ENCODE assay signal across 10 cellular contexts in the genomic region with DNA sequence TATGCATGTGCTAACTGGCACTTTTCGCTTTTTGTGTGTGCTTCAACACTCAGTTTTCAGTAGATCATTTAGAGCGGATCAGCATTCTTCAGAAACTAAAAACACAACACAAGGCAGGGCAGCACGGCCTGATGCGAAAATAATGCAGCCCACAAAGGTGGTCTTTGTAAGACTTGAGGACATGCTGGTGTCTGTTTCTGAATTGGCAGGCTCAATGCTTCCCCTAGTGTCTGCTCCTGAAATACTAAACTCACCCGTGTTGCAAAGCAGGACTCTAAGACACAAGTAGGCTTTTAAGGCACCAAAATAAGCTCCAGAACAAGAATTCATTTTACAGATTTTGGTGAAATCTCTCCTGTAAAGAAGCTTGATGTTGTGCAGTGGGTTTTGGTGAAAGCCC.
DNase-seq lines count a peak whose midpoint lies in the region; ATAC-seq and TF ChIP-seq lines count a peak whose summit lies in the region.
"Had no signal": no experiment of that assay in that cellular context is flagged by ENCODE, and none has a peak within 500 bp of the region (broad histone marks: within the 10 kb centered on the region; RNA-seq: fewer than 3 reads in every experiment).

No MANE protein-coding gene starts in this region.

- H3K27me3 Mint-ChIP-seq in progenitor cell of endocrine pancreas: no peaks in the 10 kb centered on the region

- no peaks in the 10 kb centered on the region for H3K9me3 Mint-ChIP-seq in progenitor cell of endocrine pancreas (ENCODE audit: low read depth)

- no peak overlapping the region for H3K27ac Mint-ChIP-seq in progenitor cell of endocrine pancreas

- ATAC-seq in GM18861 (IDR thresholded peaks at IDR 0.05; ENCODE audit: unreplicated experiment): no peak

- no peaks in the 10 kb centered on the region for H3K36me3 Mint-ChIP-seq in progenitor cell of endocrine pancreas (ENCODE audit: insufficient read depth)

- no peaks in the 10 kb centered on the region for H3K4me1 Mint-ChIP-seq in progenitor cell of endocrine pancreas (ENCODE audit: low read depth)

- DNase-seq in NCI-H2171 treated with DMSO at 0.1 percent for 48 hours (lab: John Stamatoyannopoulos, UW) (peak; percentile 17), NCI-H2171 (lab: John Stamatoyannopoulos, UW) (no peak), NAMALWA (ENCODE audit: low spot score) (peak; percentile 20), epithelial cell of esophagus (ENCODE audit: low read depth) (peak; percentile 16), progenitor cell of endocrine pancreas (ENCODE audit: low spot score, unreplicated experiment) (no peak), NCI-H526 (lab: John Stamatoyannopoulos, UW) (no peak)
- DNase-seq in activated CD4-positive, alpha-beta T cell treated with anti-CD3 and anti-CD28 coated beads, Interleukin-2, amount 50 U/mL, for 48 hours: no peak
- DNase-seq: NCI-H2029 had no signal

- H3K4me3 ChIP-seq in epithelial cell of esophagus (ENCODE audit: low read length): no peak overlapping the region
- H3K4me3 ChIP-seq: BLaER1 had no signal

- TF ChIP-seq CTCF in epithelial cell of esophagus (IDR thresholded peaks at IDR 0.05; ENCODE audit: insufficient read depth, low read depth, low read length, missing control alignments) (peak; percentile 53), progenitor cell of endocrine pancreas (IDR thresholded peaks at IDR 0.05; ENCODE audit: unreplicated experiment) (peak; percentile 65)

- no peak overlapping the region for H3K4me3 Mint-ChIP-seq in progenitor cell of endocrine pancreas (ENCODE audit: low read depth)

Comparison
In these comparisons a context has a peak if more than half of its experiments do, and no peak if none do; other contexts are left out.
1. DNase-seq: peak in NCI-H2171 treated with DMSO at 0.1 percent for 48 hours (single experiment), NAMALWA (single experiment) and epithelial cell of esophagus (single experiment); none in NCI-H2171 (single experiment), progenitor cell of endocrine pancreas (single experiment), NCI-H526 (0 of 2) and activated CD4-positive, alpha-beta T cell treated with anti-CD3 and anti-CD28 coated beads, Interleukin-2, amount 50 U/mL, for 48 hours (0 of 2).